Comparison of ENCODE assay signal across 2 cellular contexts in the genomic region with DNA sequence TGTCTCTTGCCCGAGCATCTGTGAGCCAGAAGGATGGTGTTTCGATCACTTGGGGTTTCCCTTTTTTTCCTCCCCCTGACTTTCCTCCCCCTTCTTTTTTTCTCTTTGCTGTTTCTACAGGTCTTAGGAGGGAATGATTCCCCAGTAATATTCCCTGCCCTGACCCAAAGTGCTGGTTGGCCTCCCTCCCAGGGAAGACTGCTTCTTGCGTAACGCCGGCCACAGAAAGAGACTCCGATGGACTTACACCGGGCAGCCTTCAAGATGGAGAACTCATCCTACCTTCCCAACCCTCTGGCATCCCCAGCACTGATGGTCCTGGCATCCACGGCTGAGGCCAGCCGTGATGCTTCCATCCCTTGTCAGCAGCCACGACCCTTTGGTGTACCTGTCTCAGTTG.
TF ChIP-seq lines count a peak whose summit lies in the region.

No MANE protein-coding gene starts in this region.

TF ChIP-seq in HepG2, 621 proteins besides CTCF, POLR2A, EP300 and RAD21:
- TF ChIP-seq CEBPG (CRISPR knock-in tag; IDR thresholded peaks at IDR 0.05): 0 out of 2 replicates have a peak, but pooled peaks have one; percentile 5
- peak; percentile 53 for TF ChIP-seq CEBPB (IDR thresholded peaks at IDR 0.05; ENCODE audit: borderline replicate concordance, low read depth, low read length)
- TF ChIP-seq HDAC2 (CRISPR knock-in tag; IDR thresholded peaks at IDR 0.05): no peak

TF ChIP-seq in WTC11, 78 proteins besides CTCF, POLR2A, EP300 and RAD21:
- TF ChIP-seq SOX15 (CRISPR knock-in tag; IDR thresholded peaks at IDR 0.05) (no peak), ZBTB21 (CRISPR knock-in tag; IDR thresholded peaks at IDR 0.05; ENCODE audit: borderline replicate concordance) (no peak), TEAD4 (CRISPR knock-in tag; IDR thresholded peaks at IDR 0.05) (no peak), FOXP1 (CRISPR knock-in tag; IDR thresholded peaks at IDR 0.05; ENCODE audit: borderline replicate concordance) (no peak), PRRX2 (CRISPR knock-in tag; IDR thresholded peaks at IDR 0.05) (no peak), JUN (CRISPR knock-in tag; IDR thresholded peaks at IDR 0.05) (no peak), CREB1 (CRISPR knock-in tag; IDR thresholded peaks at IDR 0.05) (no peak), MYBL2 (CRISPR knock-in tag; IDR thresholded peaks at IDR 0.05) (no peak)
- TF ChIP-seq, protein P1, sequence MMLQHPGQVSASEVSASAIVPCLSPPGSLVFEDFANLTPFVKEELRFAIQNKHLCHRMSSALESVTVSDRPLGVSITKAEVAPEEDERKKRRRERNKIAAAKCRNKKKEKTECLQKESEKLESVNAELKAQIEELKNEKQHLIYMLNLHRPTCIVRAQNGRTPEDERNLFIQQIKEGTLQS (CRISPR knock-in tag; conservative IDR thresholded peaks at IDR 0.05): no peak
- TF ChIP-seq, protein P2, sequence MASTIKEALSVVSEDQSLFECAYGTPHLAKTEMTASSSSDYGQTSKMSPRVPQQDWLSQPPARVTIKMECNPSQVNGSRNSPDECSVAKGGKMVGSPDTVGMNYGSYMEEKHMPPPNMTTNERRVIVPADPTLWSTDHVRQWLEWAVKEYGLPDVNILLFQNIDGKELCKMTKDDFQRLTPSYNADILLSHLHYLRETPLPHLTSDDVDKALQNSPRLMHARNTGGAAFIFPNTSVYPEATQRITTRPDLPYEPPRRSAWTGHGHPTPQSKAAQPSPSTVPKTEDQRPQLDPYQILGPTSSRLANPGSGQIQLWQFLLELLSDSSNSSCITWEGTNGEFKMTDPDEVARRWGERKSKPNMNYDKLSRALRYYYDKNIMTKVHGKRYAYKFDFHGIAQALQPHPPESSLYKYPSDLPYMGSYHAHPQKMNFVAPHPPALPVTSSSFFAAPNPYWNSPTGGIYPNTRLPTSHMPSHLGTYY (CRISPR knock-in tag; IDR thresholded peaks at IDR 0.05): no peak
- TF ChIP-seq, protein P3, sequence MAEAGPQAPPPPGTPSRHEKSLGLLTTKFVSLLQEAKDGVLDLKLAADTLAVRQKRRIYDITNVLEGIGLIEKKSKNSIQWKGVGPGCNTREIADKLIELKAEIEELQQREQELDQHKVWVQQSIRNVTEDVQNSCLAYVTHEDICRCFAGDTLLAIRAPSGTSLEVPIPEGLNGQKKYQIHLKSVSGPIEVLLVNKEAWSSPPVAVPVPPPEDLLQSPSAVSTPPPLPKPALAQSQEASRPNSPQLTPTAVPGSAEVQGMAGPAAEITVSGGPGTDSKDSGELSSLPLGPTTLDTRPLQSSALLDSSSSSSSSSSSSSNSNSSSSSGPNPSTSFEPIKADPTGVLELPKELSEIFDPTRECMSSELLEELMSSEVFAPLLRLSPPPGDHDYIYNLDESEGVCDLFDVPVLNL (CRISPR knock-in tag; IDR thresholded peaks at IDR 0.05; ENCODE audit: borderline replicate concordance, low read depth): no peak
- TF ChIP-seq, protein P4, sequence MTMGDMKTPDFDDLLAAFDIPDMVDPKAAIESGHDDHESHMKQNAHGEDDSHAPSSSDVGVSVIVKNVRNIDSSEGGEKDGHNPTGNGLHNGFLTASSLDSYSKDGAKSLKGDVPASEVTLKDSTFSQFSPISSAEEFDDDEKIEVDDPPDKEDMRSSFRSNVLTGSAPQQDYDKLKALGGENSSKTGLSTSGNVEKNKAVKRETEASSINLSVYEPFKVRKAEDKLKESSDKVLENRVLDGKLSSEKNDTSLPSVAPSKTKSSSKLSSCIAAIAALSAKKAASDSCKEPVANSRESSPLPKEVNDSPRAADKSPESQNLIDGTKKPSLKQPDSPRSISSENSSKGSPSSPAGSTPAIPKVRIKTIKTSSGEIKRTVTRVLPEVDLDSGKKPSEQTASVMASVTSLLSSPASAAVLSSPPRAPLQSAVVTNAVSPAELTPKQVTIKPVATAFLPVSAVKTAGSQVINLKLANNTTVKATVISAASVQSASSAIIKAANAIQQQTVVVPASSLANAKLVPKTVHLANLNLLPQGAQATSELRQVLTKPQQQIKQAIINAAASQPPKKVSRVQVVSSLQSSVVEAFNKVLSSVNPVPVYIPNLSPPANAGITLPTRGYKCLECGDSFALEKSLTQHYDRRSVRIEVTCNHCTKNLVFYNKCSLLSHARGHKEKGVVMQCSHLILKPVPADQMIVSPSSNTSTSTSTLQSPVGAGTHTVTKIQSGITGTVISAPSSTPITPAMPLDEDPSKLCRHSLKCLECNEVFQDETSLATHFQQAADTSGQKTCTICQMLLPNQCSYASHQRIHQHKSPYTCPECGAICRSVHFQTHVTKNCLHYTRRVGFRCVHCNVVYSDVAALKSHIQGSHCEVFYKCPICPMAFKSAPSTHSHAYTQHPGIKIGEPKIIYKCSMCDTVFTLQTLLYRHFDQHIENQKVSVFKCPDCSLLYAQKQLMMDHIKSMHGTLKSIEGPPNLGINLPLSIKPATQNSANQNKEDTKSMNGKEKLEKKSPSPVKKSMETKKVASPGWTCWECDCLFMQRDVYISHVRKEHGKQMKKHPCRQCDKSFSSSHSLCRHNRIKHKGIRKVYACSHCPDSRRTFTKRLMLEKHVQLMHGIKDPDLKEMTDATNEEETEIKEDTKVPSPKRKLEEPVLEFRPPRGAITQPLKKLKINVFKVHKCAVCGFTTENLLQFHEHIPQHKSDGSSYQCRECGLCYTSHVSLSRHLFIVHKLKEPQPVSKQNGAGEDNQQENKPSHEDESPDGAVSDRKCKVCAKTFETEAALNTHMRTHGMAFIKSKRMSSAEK (CRISPR knock-in tag; IDR thresholded peaks at IDR 0.05; ENCODE audit: borderline replicate concordance): no peak
TF ChIP-seq in WTC11: peak in this region for 0.
